ENCODE assay signal across 8 cellular contexts in the genomic region with DNA sequence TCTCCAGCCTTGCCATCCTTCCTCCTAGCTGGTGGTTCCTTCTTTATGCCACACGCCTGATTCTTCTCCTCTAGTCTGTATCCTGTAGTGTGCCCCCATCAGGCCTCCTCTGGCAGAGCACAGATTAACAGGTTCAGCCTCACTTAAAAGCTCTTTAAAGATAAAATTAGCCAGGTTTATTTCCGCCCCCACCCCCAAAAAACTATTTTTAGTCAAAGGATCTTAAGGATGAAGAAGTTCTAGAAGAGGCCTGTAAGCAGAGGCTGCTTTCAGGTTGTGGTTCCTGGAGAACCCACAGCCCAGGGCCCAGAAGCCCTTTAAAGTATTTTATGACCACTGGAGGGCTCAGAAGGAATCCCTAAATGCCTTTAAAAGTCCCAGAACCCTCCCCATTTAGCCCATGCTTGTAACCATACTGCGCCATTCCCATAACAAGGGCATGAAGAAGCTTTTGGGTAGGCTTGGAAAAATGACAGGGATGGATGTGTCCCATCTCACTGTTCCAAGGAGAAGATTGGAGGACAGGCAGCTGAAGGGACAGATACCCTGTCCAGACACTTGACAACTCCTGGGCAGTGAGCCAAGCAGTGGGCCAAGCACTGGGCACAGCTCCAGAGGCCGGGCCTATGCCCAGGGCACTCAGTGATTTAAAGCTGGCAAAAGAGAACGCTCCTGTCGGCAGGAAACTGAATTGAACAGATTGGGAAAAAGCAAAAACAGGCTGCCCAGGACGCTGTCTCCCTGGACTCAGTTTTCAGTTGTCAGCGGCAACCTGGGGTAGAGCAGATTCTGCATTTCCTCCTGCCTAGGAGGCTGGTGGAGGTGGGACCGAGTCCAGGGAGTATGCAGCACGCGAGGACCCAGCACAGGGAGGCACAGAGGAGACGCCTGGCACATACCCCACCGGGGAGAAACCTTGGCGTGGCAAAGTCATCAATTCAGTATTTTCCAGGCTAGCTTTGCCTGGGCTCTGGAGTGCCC.
DNase-seq lines count a peak whose midpoint lies in the region; ATAC-seq and TF ChIP-seq lines count a peak whose summit lies in the region.

No MANE protein-coding gene starts in this region.

- H3K4me3 ChIP-seq in RWPE2 (ENCODE audit: severe bottlenecking) (no peak overlapping the region), esophagus squamous epithelium (peak overlapping the region in 2 of 4 donors; percentile 8 to 14)

- no peak for TF ChIP-seq POLR2A in esophagus squamous epithelium (IDR thresholded peaks at IDR 0.05)

- no peaks in the 10 kb centered on the region for H3K36me3 ChIP-seq in RWPE2 (ENCODE audit: low read depth)
- H3K36me3 ChIP-seq in esophagus squamous epithelium: no peaks in the 10 kb centered on the region

- H3K9me3 ChIP-seq in RWPE2 (ENCODE audit: severe bottlenecking): no peaks in the 10 kb centered on the region
- H3K9me3 ChIP-seq in esophagus squamous epithelium: no peaks in the 10 kb centered on the region

- H3K27me3 ChIP-seq in RWPE2 (ENCODE audit: insufficient read depth, poor library complexity, severe bottlenecking) (no peaks in the 10 kb centered on the region), esophagus squamous epithelium (no peaks in the 10 kb centered on the region)

- intact Hi-C loops in esophagus squamous epithelium (cut with DNase I): no loop called here

- TF ChIP-seq CTCF in RWPE2 (IDR thresholded peaks at IDR 0.05; ENCODE audit: poor library complexity, severe bottlenecking): peak; percentile 15
- TF ChIP-seq CTCF in esophagus squamous epithelium (IDR thresholded peaks at IDR 0.05): peak in 5 of 6 experiments; percentile 5 to 48 (median 29)

- H3K27ac ChIP-seq in RWPE2 (ENCODE audit: poor library complexity, severe bottlenecking) (no peak overlapping the region), esophagus squamous epithelium (peak overlapping the region; percentile 51 to 75 (median 62))

- peaks cover 31% of the 10 kb centered on the region for H3K4me1 ChIP-seq in RWPE2 (ENCODE audit: insufficient read depth, poor library complexity, severe bottlenecking)
- H3K4me1 ChIP-seq in esophagus squamous epithelium: peaks cover 23 to 62% (median 24%) of the 10 kb centered on the region in 3 donors

- TF ChIP-seq RAD21 in Ishikawa (IDR thresholded peaks at IDR 0.05; ENCODE audit: low read depth): peak; percentile 14; the same call in 1 of the 2 replicates

- DNase-seq in DMS153 (lab: John Stamatoyannopoulos, UW) (peak; percentile 53), RWPE2 (ENCODE audit: low spot score) (no peak), esophagus squamous epithelium (lab: John Stamatoyannopoulos, UW) (no peak), myocyte (ENCODE audit: low read depth) (peak; percentile 88)

- TF ChIP-seq EP300 in Ishikawa (IDR thresholded peaks at IDR 0.05; ENCODE audit: borderline replicate concordance): no peak

- WGBS in esophagus squamous epithelium, 2 donors: 31 to 51% methylated on average over 13 of the region's 14 CpGs

- ATAC-seq in RWPE2 (ENCODE audit: low read depth): peak; percentile 69
- ATAC-seq in GM21423 (IDR thresholded peaks at IDR 0.05; ENCODE audit: unreplicated experiment): no peak
- ATAC-seq in GM18868 (IDR thresholded peaks at IDR 0.05; ENCODE audit: unreplicated experiment): no peak
- no peak for ATAC-seq in GM21576 (IDR thresholded peaks at IDR 0.05; ENCODE audit: unreplicated experiment)

TF ChIP-seq in Ishikawa, 13 proteins besides CTCF, POLR2A, EP300 and RAD21:
- no peak for TF ChIP-seq TCF12 (IDR thresholded peaks at IDR 0.05; ENCODE audit: low read depth)
- no peak for TF ChIP-seq CREB1 (IDR thresholded peaks at IDR 0.05; ENCODE audit: low read depth)
- no peak for TF ChIP-seq TAF1 (IDR thresholded peaks at IDR 0.05; ENCODE audit: low read depth)
- no peak for TF ChIP-seq YY1 (IDR thresholded peaks at IDR 0.05; ENCODE audit: low read depth)
- TF ChIP-seq NFIC (IDR thresholded peaks at IDR 0.05): peak; percentile 88
- TF ChIP-seq TEAD4 (IDR thresholded peaks at IDR 0.05): no peak

Comparison
In these comparisons a context has a peak if more than half of its experiments do, and no peak if none do; other contexts are left out.
1. DNase-seq: peak in DMS153 (single experiment) and myocyte (single experiment); none in RWPE2 (single experiment) and esophagus squamous epithelium (single experiment).